In the genomic region with DNA sequence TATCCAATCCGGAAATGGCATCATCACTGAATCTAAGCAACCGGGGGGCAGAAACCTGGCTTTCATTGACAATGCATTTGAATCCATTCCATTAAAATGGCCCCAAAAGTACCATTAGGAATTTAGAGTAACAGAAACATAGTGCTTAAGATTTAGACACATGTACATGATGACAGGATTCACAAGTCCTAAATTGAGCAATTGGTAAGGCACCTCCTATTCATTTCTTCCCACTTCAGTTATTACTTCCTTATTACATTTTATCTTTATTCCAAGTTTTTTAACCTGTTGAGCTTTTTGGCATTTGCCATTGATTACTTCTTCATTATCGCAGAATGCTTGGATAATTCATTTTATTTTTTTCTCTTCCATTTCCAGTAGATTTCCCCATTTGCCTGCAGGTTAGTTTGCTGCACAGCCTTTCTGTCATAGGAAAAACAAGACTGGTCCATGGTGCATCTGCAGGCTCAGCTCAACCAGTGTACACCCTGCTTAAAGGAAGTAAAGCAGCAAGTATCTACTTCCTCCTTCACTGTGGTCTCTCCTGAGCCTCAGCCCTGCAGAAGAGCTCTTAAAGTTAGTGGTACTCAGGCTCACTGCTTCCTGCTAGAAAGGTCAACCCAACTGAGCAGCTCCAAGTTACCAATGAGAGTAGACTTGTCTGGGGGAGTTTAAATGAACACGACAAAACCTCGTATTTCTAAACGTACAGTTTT, we compare ENCODE assay signal across 9 cellular contexts.
DNase-seq lines count a peak whose midpoint lies in the region; ATAC-seq and TF ChIP-seq lines count a peak whose summit lies in the region.
"Had no signal": no experiment of that assay in that cellular context is flagged by ENCODE, and none has a peak within 500 bp of the region (broad histone marks: within the 10 kb centered on the region; RNA-seq: fewer than 3 reads in every experiment).

No MANE protein-coding gene starts in this region.

- H3K36me3 ChIP-seq in thymus (ENCODE audit: control insufficient read depth, insufficient read depth), result no peaks in the 10 kb centered on the region
- no peaks in the 10 kb centered on the region for H3K36me3 ChIP-seq in uterus
- H3K36me3 ChIP-seq: thoracic aorta had no signal

- H3K4me3 ChIP-seq in thymus (ENCODE audit: low read length) (no peak overlapping the region), uterus (no peak overlapping the region)
- H3K4me3 ChIP-seq: thoracic aorta had no signal

- no peak for TF ChIP-seq CTCF in GM10266 (IDR thresholded peaks at IDR 0.05; ENCODE audit: control insufficient read depth, insufficient read depth, low read depth, missing control alignments)
- TF ChIP-seq CTCF in activated CD8-positive, alpha-beta T cell treated with anti-CD3 and anti-CD28 coated beads for 36 hours (IDR thresholded peaks at IDR 0.05), result no peak
- TF ChIP-seq CTCF in uterus (IDR thresholded peaks at IDR 0.05), result no peak

- 37% methylated on average over 6 of the region's 6 CpGs for WGBS in thymus

- no peak for TF ChIP-seq POLR2A in uterus (IDR thresholded peaks at IDR 0.05)

- H3K9me3 Mint-ChIP-seq in activated CD8-positive, alpha-beta T cell treated with anti-CD3 and anti-CD28 coated beads for 36 hours, result peaks cover 2% of the 10 kb centered on the region

- H3K4me1 ChIP-seq in thymus (ENCODE audit: control insufficient read depth, insufficient read depth, low read length), result peaks cover 8% of the 10 kb centered on the region
- H3K4me1 ChIP-seq in uterus, result no peaks in the 10 kb centered on the region

- intact Hi-C loops in activated CD8-positive, alpha-beta T cell treated with anti-CD3 and anti-CD28 coated beads for 36 hours (cut with micrococcal nuclease), result loop anchor here (2.0 kb wide), 1 partner anchor 16 kb away; no protein-coding TSS in a partner anchor
- intact Hi-C loops in uterus (cut with DNase I; ENCODE audit: low total_unique reads), result no loop called here

- peak overlapping the region; percentile 50 for H3K4me3 Mint-ChIP-seq in activated CD8-positive, alpha-beta T cell treated with anti-CD3 and anti-CD28 coated beads for 36 hours

- H3K4me1 Mint-ChIP-seq in activated CD8-positive, alpha-beta T cell treated with anti-CD3 and anti-CD28 coated beads for 36 hours (ENCODE audit: low read depth), result peaks cover 90% of the 10 kb centered on the region

- peak overlapping the region; percentile 87 for H3K27ac Mint-ChIP-seq in activated CD8-positive, alpha-beta T cell treated with anti-CD3 and anti-CD28 coated beads for 36 hours

- no peaks in the 10 kb centered on the region for H3K9me3 ChIP-seq in thymus (ENCODE audit: control insufficient read depth)
- H3K9me3 ChIP-seq in uterus, result no peaks in the 10 kb centered on the region
- H3K9me3 ChIP-seq: thoracic aorta had no signal

- peak; percentile 34 for DNase-seq in GM10266 (ENCODE audit: extremely low spot score)
- peak; percentile 71 for DNase-seq in activated CD8-positive, alpha-beta T cell treated with anti-CD3 and anti-CD28 coated beads for 36 hours
- DNase-seq in uterus, result no peak
- DNase-seq in C1 segment of cervical spinal cord (lab: John Stamatoyannopoulos, UW), result no peak
- DNase-seq in stimulated activated CD4-positive, alpha-beta T cell treated with anti-CD3 and anti-CD28 coated beads, Interleukin-4, amount 100 ng/mL, for 1 hour, result no peak

- H3K36me3 Mint-ChIP-seq in activated CD8-positive, alpha-beta T cell treated with anti-CD3 and anti-CD28 coated beads for 36 hours (ENCODE audit: low read depth), result peaks cover 55% of the 10 kb centered on the region

- no peaks in the 10 kb centered on the region for H3K27me3 Mint-ChIP-seq in activated CD8-positive, alpha-beta T cell treated with anti-CD3 and anti-CD28 coated beads for 36 hours

- ATAC-seq in GM19463 (IDR thresholded peaks at IDR 0.05; ENCODE audit: unreplicated experiment) (peak; percentile 43), HG03439 (IDR thresholded peaks at IDR 0.05; ENCODE audit: unreplicated experiment) (peak; percentile 42)
- peak; percentile 83 for ATAC-seq in activated CD8-positive, alpha-beta T cell treated with anti-CD3 and anti-CD28 coated beads for 36 hours

- H3K27me3 ChIP-seq in thymus (ENCODE audit: control insufficient read depth, insufficient read depth) (no peaks in the 10 kb centered on the region), uterus (no peaks in the 10 kb centered on the region)

- CTCF ChIA-PET in activated CD8-positive, alpha-beta T cell treated with anti-CD3 and anti-CD28 coated beads for 36 hours (lab: Charles Lee), result interaction anchor here (0.8 to 1.0 kb wide), 3 partner anchors 15 to 55 kb away, joined by 3 to 4 read pairs (median 3); no protein-coding TSS in a partner anchor

- POLR2A ChIA-PET in activated CD8-positive, alpha-beta T cell treated with anti-CD3 and anti-CD28 coated beads for 36 hours (lab: Charles Lee), result interaction anchor here (0.6 to 4.6 kb wide), 9 partner anchors 9 to 80 kb away, joined by 3 to 24 read pairs (median 4); no protein-coding TSS in a partner anchor

- H3K27ac ChIP-seq in thymus (ENCODE audit: low read depth) (peak overlapping the region; percentile 86), uterus (no peak overlapping the region)
- H3K27ac ChIP-seq: thoracic aorta had no signal

Comparison
In these comparisons a context has a peak if more than half of its experiments do, and no peak if none do; other contexts are left out.
1. DNase-seq: peak in GM10266 (single experiment) and activated CD8-positive, alpha-beta T cell treated with anti-CD3 and anti-CD28 coated beads for 36 hours (single experiment); none in uterus (0 of 2), C1 segment of cervical spinal cord (0 of 14) and stimulated activated CD4-positive, alpha-beta T cell treated with anti-CD3 and anti-CD28 coated beads, Interleukin-4, amount 100 ng/mL, for 1 hour (single experiment).
2. Peak in every context shown above with its lines, with median percentiles within 50 percentile points of each other: ATAC-seq.